ENCODE assay signal across 11 cellular contexts in genomic region chr21:34884346-34884929, GRCh38.
DNase-seq lines count a peak whose midpoint lies in the region; ATAC-seq and TF ChIP-seq lines count a peak whose summit lies in the region.
"Had no signal": no experiment of that assay in that cellular context is flagged by ENCODE, and none has a peak within 500 bp of the region (broad histone marks: within the 10 kb centered on the region; RNA-seq: fewer than 3 reads in every experiment).

No MANE protein-coding gene starts in this region.

- H3K36me3 Mint-ChIP-seq in stimulated activated naive CD8-positive, alpha-beta T cell treated with anti-CD3 and anti-CD28 coated beads, Interleukin-15, Interleukin-2, amounts not matched to agents 100 ng/mL and 50 ng/mL, for 24 hours (ENCODE audit: low read depth): peaks cover 71% of the 10 kb centered on the region
- peaks cover 43% of the 10 kb centered on the region for H3K36me3 Mint-ChIP-seq in activated naive CD8-positive, alpha-beta T cell treated with anti-CD3 and anti-CD28 coated beads, Interleukin-2, amount 50 U/mL, for 24 hours (ENCODE audit: low read depth)

- intact Hi-C loops in left lung (cut with DNase I) (no loop called here), vagina (cut with DNase I) (no loop called here)

- H3K9me3 Mint-ChIP-seq in stimulated activated naive CD8-positive, alpha-beta T cell treated with anti-CD3 and anti-CD28 coated beads, Interleukin-15, Interleukin-2, amounts not matched to agents 100 ng/mL and 50 ng/mL, for 24 hours: no peaks in the 10 kb centered on the region
- no peaks in the 10 kb centered on the region for H3K9me3 Mint-ChIP-seq in activated naive CD8-positive, alpha-beta T cell treated with anti-CD3 and anti-CD28 coated beads, Interleukin-2, amount 50 U/mL, for 24 hours

- peaks cover 0 to 20% of the 10 kb centered on the region in 2 donors for H3K27me3 ChIP-seq in left lung
- H3K27me3 ChIP-seq in vagina: no peaks in the 10 kb centered on the region

- no peak for DNase-seq in stimulated activated naive CD8-positive, alpha-beta T cell treated with anti-CD3 and anti-CD28 coated beads, Interleukin-15, Interleukin-2, amounts not matched to agents 100 U/mL and 50 U/mL, for 24 hours
- DNase-seq in activated naive CD8-positive, alpha-beta T cell treated with anti-CD3 and anti-CD28 coated beads, Interleukin-2, amount 50 U/mL, for 24 hours: no peak
- DNase-seq in left lung: no peak
- peak in 1 of 2 donors; percentile 18 for DNase-seq in vagina (ENCODE audit: extremely low spot score in 2 of 2)
- DNase-seq in effector CD4-positive, alpha-beta T cell: no peak
- DNase-seq in GDM1 (lab: John Stamatoyannopoulos, UW): no peak
- DNase-seq: cerebellar nuclear complex, DMS53, NCI-H1092 had no signal

- no peak for TF ChIP-seq POLR2A in vagina (IDR thresholded peaks at IDR 0.05)

- H3K27ac ChIP-seq in left lung: peak overlapping the region; percentile 98 to 99
- peak overlapping the region; percentile 90 for H3K27ac ChIP-seq in vagina

- TF ChIP-seq CTCF in left lung (IDR thresholded peaks at IDR 0.05): no peak
- no peak for TF ChIP-seq CTCF in vagina (IDR thresholded peaks at IDR 0.05)

- peak overlapping the region; percentile 71 for H3K4me3 Mint-ChIP-seq in stimulated activated naive CD8-positive, alpha-beta T cell treated with anti-CD3 and anti-CD28 coated beads, Interleukin-15, Interleukin-2, amounts not matched to agents 100 ng/mL and 50 ng/mL, for 24 hours
- H3K4me3 Mint-ChIP-seq in activated naive CD8-positive, alpha-beta T cell treated with anti-CD3 and anti-CD28 coated beads, Interleukin-2, amount 50 U/mL, for 24 hours: peak overlapping the region; percentile 85

- H3K27ac Mint-ChIP-seq in stimulated activated naive CD8-positive, alpha-beta T cell treated with anti-CD3 and anti-CD28 coated beads, Interleukin-15, Interleukin-2, amounts not matched to agents 100 ng/mL and 50 ng/mL, for 24 hours: no peak overlapping the region
- H3K27ac Mint-ChIP-seq in activated naive CD8-positive, alpha-beta T cell treated with anti-CD3 and anti-CD28 coated beads, Interleukin-2, amount 50 U/mL, for 24 hours: no peak overlapping the region

- H3K4me3 ChIP-seq in left lung (peak overlapping the region; percentile 58 to 64), vagina (peak overlapping the region; percentile 26 to 64)

- H3K4me1 ChIP-seq in left lung (peaks cover 10 to 50% of the 10 kb centered on the region in 2 donors), vagina (peaks cover 15% of the 10 kb centered on the region)

- no peak for ATAC-seq in stimulated activated naive CD8-positive, alpha-beta T cell treated with anti-CD3 and anti-CD28 coated beads, Interleukin-15, Interleukin-2, amounts not matched to agents 100 U/mL and 50 U/mL, for 24 hours
- no peak for ATAC-seq in activated naive CD8-positive, alpha-beta T cell treated with anti-CD3 and anti-CD28 coated beads, Interleukin-2, amount 50 U/mL, for 24 hours
- ATAC-seq in left lung (no peak), GM21529 (IDR thresholded peaks at IDR 0.05; ENCODE audit: unreplicated experiment) (no peak)

- H3K9me3 ChIP-seq in left lung (no peaks in the 10 kb centered on the region), vagina (no peaks in the 10 kb centered on the region)

- H3K4me1 Mint-ChIP-seq in stimulated activated naive CD8-positive, alpha-beta T cell treated with anti-CD3 and anti-CD28 coated beads, Interleukin-15, Interleukin-2, amounts not matched to agents 100 ng/mL and 50 ng/mL, for 24 hours (ENCODE audit: low read depth): peaks cover 66% of the 10 kb centered on the region
- peaks cover 60% of the 10 kb centered on the region for H3K4me1 Mint-ChIP-seq in activated naive CD8-positive, alpha-beta T cell treated with anti-CD3 and anti-CD28 coated beads, Interleukin-2, amount 50 U/mL, for 24 hours

- peaks cover 0 to 17% of the 10 kb centered on the region in 2 donors for H3K36me3 ChIP-seq in left lung
- peaks cover 0 to 9% of the 10 kb centered on the region in 2 donors for H3K36me3 ChIP-seq in vagina

- H3K27me3 Mint-ChIP-seq in stimulated activated naive CD8-positive, alpha-beta T cell treated with anti-CD3 and anti-CD28 coated beads, Interleukin-15, Interleukin-2, amounts not matched to agents 100 ng/mL and 50 ng/mL, for 24 hours: peaks cover 6% of the 10 kb centered on the region
- peaks cover 2% of the 10 kb centered on the region for H3K27me3 Mint-ChIP-seq in activated naive CD8-positive, alpha-beta T cell treated with anti-CD3 and anti-CD28 coated beads, Interleukin-2, amount 50 U/mL, for 24 hours
